In genomic region chr5:135719428-135720063, GRCh38 we compare ENCODE assay signal across 16 cellular contexts.
"Had no signal": no experiment of that assay in that cellular context is flagged by ENCODE, and none has a peak within 500 bp of the region (broad histone marks: within the 10 kb centered on the region; RNA-seq: fewer than 3 reads in every experiment).

No MANE protein-coding gene starts in this region.

- H3K9ac ChIP-seq: SK-N-SH had no signal

- H3K27me3 Mint-ChIP-seq: activated CD8-positive, alpha-beta memory T cell treated with anti-CD3 and anti-CD28 coated beads, Interleukin-2, amount 10 ng/mL, durations not matched to agents 7 days and 5 days had no signal

- DNase-seq: activated B cell treated with CpG ODN at 0.5 μM for 24 hours; activated CD4-positive, alpha-beta memory T cell treated with anti-CD3 and anti-CD28 coated beads, Interleukin-2, amount 10 ng/mL, durations not matched to agents 7 days and 5 days; activated CD4-positive, alpha-beta T cell treated with anti-CD3 and anti-CD28 coated beads for 48 hours; activated CD8-positive, alpha-beta memory T cell treated with anti-CD3 and anti-CD28 coated beads, Interleukin-2, amount 10 ng/mL, durations not matched to agents 7 days and 5 days; brain microvascular endothelial cell; central memory CD4-positive, alpha-beta T cell; erythroblast; foreskin melanocyte; mesendoderm; SK-N-SH; stimulated activated naive CD4-positive, alpha-beta T cell; substantia nigra; T-cell; tibial artery had no signal

- H3K4me3 ChIP-seq: sigmoid colon, tibial artery had no signal

- H3K27ac ChIP-seq: brain microvascular endothelial cell, sigmoid colon, tibial artery had no signal

- H3K36me3 Mint-ChIP-seq: activated CD8-positive, alpha-beta memory T cell treated with anti-CD3 and anti-CD28 coated beads, Interleukin-2, amount 10 ng/mL, durations not matched to agents 7 days and 5 days; T-cell had no signal

- H3K4me3 Mint-ChIP-seq: activated B cell treated with CpG ODN at 0.5 μM for 24 hours; activated CD4-positive, alpha-beta memory T cell treated with anti-CD3 and anti-CD28 coated beads, Interleukin-2, amount 10 ng/mL, durations not matched to agents 7 days and 5 days; activated CD8-positive, alpha-beta memory T cell treated with anti-CD3 and anti-CD28 coated beads, Interleukin-2, amount 10 ng/mL, durations not matched to agents 7 days and 5 days; nephron; T-cell had no signal

- H3K27ac Mint-ChIP-seq: activated B cell treated with CpG ODN at 0.5 μM for 24 hours; activated CD4-positive, alpha-beta memory T cell treated with anti-CD3 and anti-CD28 coated beads, Interleukin-2, amount 10 ng/mL, durations not matched to agents 7 days and 5 days; activated CD8-positive, alpha-beta memory T cell treated with anti-CD3 and anti-CD28 coated beads, Interleukin-2, amount 10 ng/mL, durations not matched to agents 7 days and 5 days; nephron; T-cell had no signal

- H3K27me3 ChIP-seq: brain microvascular endothelial cell, sigmoid colon had no signal

- H3K4me1 Mint-ChIP-seq: activated B cell treated with CpG ODN at 0.5 μM for 24 hours; activated CD4-positive, alpha-beta memory T cell treated with anti-CD3 and anti-CD28 coated beads, Interleukin-2, amount 10 ng/mL, durations not matched to agents 7 days and 5 days; activated CD8-positive, alpha-beta memory T cell treated with anti-CD3 and anti-CD28 coated beads, Interleukin-2, amount 10 ng/mL, durations not matched to agents 7 days and 5 days; T-cell had no signal

- H3K4me2 ChIP-seq: SK-N-SH had no signal

- H3K36me3 ChIP-seq: brain microvascular endothelial cell, sigmoid colon, tibial artery had no signal

- H3K9me3 Mint-ChIP-seq: activated B cell treated with CpG ODN at 0.5 μM for 24 hours; activated CD4-positive, alpha-beta memory T cell treated with anti-CD3 and anti-CD28 coated beads, Interleukin-2, amount 10 ng/mL, durations not matched to agents 7 days and 5 days; nephron; T-cell had no signal

- H3K9me3 ChIP-seq: sigmoid colon, SK-N-SH, tibial artery had no signal

- ATAC-seq: activated CD8-positive, alpha-beta memory T cell treated with anti-CD3 and anti-CD28 coated beads, Interleukin-2, amount 10 ng/mL, durations not matched to agents 7 days and 5 days; T-cell had no signal

- H3K4me1 ChIP-seq: sigmoid colon, tibial artery had no signal
